ENCODE assay signal across 20 cellular contexts in genomic region chr9:86073839-86074238, GRCh38.
"Had no signal": no experiment of that assay in that cellular context is flagged by ENCODE, and none has a peak within 500 bp of the region (broad histone marks: within the 10 kb centered on the region; RNA-seq: fewer than 3 reads in every experiment).

No MANE protein-coding gene starts in this region.

- H3K36me3 ChIP-seq: neural progenitor cell, ovary, upper lobe of right lung, vagina had no signal

- H3K27ac ChIP-seq: coronary artery, neural progenitor cell, ovary, testis, tibial nerve, upper lobe of right lung, vagina had no signal

- H3K9ac ChIP-seq: neural progenitor cell had no signal

- ATAC-seq: left lobe of liver; mucosa of descending colon; naive thymus-derived CD8-positive, alpha-beta T cell; right cardiac atrium; upper lobe of right lung had no signal

- H3K4me3 Mint-ChIP-seq: naive thymus-derived CD8-positive, alpha-beta T cell; neural progenitor cell had no signal

- H3K36me3 Mint-ChIP-seq: naive thymus-derived CD8-positive, alpha-beta T cell had no signal

- H3K4me2 ChIP-seq: hepatocyte, neural progenitor cell had no signal

- H3K27me3 Mint-ChIP-seq: stimulated activated naive CD8-positive, alpha-beta T cell treated with anti-CD3 and anti-CD28 coated beads, Interleukin-15, Interleukin-2, amounts not matched to agents 100 ng/mL and 50 ng/mL, for 24 hours had no signal

- DNase-seq: effector CD4-positive, alpha-beta T cell; foreskin melanocyte; head of caudate nucleus; mammary epithelial cell; mucosa of descending colon; naive thymus-derived CD8-positive, alpha-beta T cell; nucleus accumbens; ovary; right cardiac atrium; small intestine; stimulated activated CD4-positive, alpha-beta T cell treated with anti-CD3 and anti-CD28 coated beads, Interleukin-12 subunit alpha, Interleukin-12 subunit beta, amount 100 ng/mL, for 4 hours; testis; upper lobe of right lung had no signal

- H3K27ac Mint-ChIP-seq: naive thymus-derived CD8-positive, alpha-beta T cell; neural progenitor cell; stimulated activated naive CD8-positive, alpha-beta T cell treated with anti-CD3 and anti-CD28 coated beads, Interleukin-15, Interleukin-2, amounts not matched to agents 100 ng/mL and 50 ng/mL, for 24 hours had no signal

- H3K4me1 ChIP-seq: neural progenitor cell, testis, tibial nerve, upper lobe of right lung, vagina had no signal

- H2AFZ ChIP-seq: hepatocyte, neural progenitor cell had no signal

- H3K9me3 Mint-ChIP-seq: naive thymus-derived CD8-positive, alpha-beta T cell; neural progenitor cell; stimulated activated naive CD8-positive, alpha-beta T cell treated with anti-CD3 and anti-CD28 coated beads, Interleukin-15, Interleukin-2, amounts not matched to agents 100 ng/mL and 50 ng/mL, for 24 hours had no signal

- H3K4me3 ChIP-seq: coronary artery, hepatocyte, mucosa of descending colon, neural progenitor cell, ovary, testis, tibial nerve, upper lobe of right lung, vagina had no signal

- H3K27me3 ChIP-seq: hepatocyte, neural progenitor cell, ovary, testis, tibial nerve, upper lobe of right lung, vagina had no signal
